Comparison of ENCODE assay signal across 9 cellular contexts in the genomic region with DNA sequence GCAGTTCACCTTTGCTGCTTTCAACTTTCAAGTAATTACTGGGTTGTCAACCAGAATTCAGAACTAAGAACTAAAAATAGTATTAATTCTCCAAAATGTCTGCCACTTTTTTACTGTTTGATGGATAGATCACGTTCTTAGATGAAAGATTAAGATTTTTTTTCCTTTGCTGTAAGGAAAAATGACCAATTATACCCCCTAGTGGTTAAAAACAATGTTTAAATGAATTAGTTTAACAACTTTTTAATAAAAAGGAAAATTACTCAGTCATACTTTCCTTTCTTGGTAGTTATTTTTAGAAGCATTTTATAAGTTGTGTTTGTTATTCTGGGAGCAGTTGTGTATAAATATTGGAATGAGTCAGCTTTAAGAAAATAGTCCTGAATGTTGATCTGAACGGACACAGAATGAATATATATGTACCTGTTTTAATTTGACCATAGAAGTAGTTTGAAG. TPM values are rescaled to one million over a fixed set of nuclear protein-coding genes. Genes with fewer than 3 reads are reported as not detected.
A peak's percentile ranks its signal among the peaks of the same experiment; 100 is the strongest.
DNase-seq lines count a peak whose midpoint lies in the region; ATAC-seq, FAIRE-seq and TF ChIP-seq lines count a peak whose summit lies in the region.
"Had no signal": no experiment of that assay in that cellular context is flagged by ENCODE, and none has a peak within 500 bp of the region (broad histone marks: within the 10 kb centered on the region; RNA-seq: fewer than 3 reads in every experiment).

No MANE protein-coding gene starts in this region.

- peak overlapping the region in 6 of 7 donors; percentile 7 to 90 (median 86) for H3K27ac Mint-ChIP-seq in CD14-positive monocyte
- H3K27ac Mint-ChIP-seq in naive thymus-derived CD4-positive, alpha-beta T cell = peak overlapping the region in 2 of 9 donors; percentile 0 to 21

- intact Hi-C loops in CD14-positive monocyte (cut with micrococcal nuclease) = loop anchor here in 1 of 2 donors (5.0 to 10.0 kb wide), 2 partner anchors 64 to 99 kb away; a partner anchor contains a TSS
- intact Hi-C loops in GM12878 (cut with micrococcal nuclease; ENCODE audit: unreplicated experiment) = loop anchor here (2.0 to 10.0 kb wide), 3 partner anchors 37 to 201 kb away; a partner anchor contains a TSS
- intact Hi-C loops in naive thymus-derived CD4-positive, alpha-beta T cell (cut with micrococcal nuclease) = loop anchor here (1.0 to 10.0 kb wide), 3 partner anchors 64 to 237 kb away; no protein-coding TSS in a partner anchor

- no peak for DNase-seq in CD14-positive monocyte (ENCODE audit: low spot score)
- no peak for DNase-seq in GM12878 (ENCODE audit: low read depth, low spot score)
- peak in 5 of 9 donors; percentile 16 to 51 (median 41) for DNase-seq in naive thymus-derived CD4-positive, alpha-beta T cell
- no peak for DNase-seq in T-helper 9 cell
- DNase-seq in activated effector memory CD4-positive, alpha-beta T cell treated with anti-CD3 and anti-CD28 coated beads, Interleukin-2, amount 50 U/mL, for 16 hours = no peak
- no peak for DNase-seq in stimulated activated naive CD4-positive, alpha-beta T cell treated with Interleukin-2 at 50 U/mL for 16 hours (lab: John Stamatoyannopoulos, UW)

- CTCF ChIA-PET in GM12878 (lab: Yijun Ruan, JAX) = interaction anchor here (0.6 to 7.6 kb wide), 37 partner anchors 9 to 1086 kb away, joined by 3 to 97 read pairs (median 4); a partner anchor contains a TSS
- CTCF ChIA-PET in naive thymus-derived CD4-positive, alpha-beta T cell (lab: Charles Lee) = interaction anchor here (0.7 to 2.3 kb wide), 10 partner anchors 9 to 236 kb away, joined by 3 to 18 read pairs (median 4); no protein-coding TSS in a partner anchor

- in situ Hi-C loops in GM12878 (cut with MboI) = no loop called here

- 0% methylated on average over 2 of the region's 2 CpGs for WGBS in GM12878 (ENCODE audit: insufficient coverage, insufficient replicate concordance, low lambda C conversion rate, missing lambda C conversion rate)

- H3K36me3 ChIP-seq in KMS-11 (ENCODE audit: insufficient read depth) (no peaks in the 10 kb centered on the region), GM12878 (ENCODE audit: control insufficient read depth in 2 of 2, insufficient read depth in 2 of 2, low read length in 1 of 2) (peaks cover 6 to 15% of the 10 kb centered on the region in 2 experiments)
- H3K36me3 ChIP-seq in naive thymus-derived CD4-positive, alpha-beta T cell (ENCODE audit: control insufficient read depth in 2 of 3, insufficient read depth in 3 of 3, low read length in 3 of 3) = peaks cover 0 to 21% (median 4%) of the 10 kb centered on the region in 3 experiments

- H4K20me1 ChIP-seq in KMS-11 (ENCODE audit: insufficient read depth) (no peaks in the 10 kb centered on the region), GM12878 (ENCODE audit: control insufficient read depth, insufficient read depth) (no peaks in the 10 kb centered on the region)

- no peak overlapping the region for H3K4me2 ChIP-seq in KMS-11
- H3K4me2 ChIP-seq in GM12878 (ENCODE audit: control insufficient read depth, insufficient read depth) = peak overlapping the region; percentile 84

- H3K36me3 Mint-ChIP-seq in CD14-positive monocyte = peaks cover 17 to 19% of the 10 kb centered on the region in 2 donors
- peaks cover 7 to 45% (median 32%) of the 10 kb centered on the region in 5 donors for H3K36me3 Mint-ChIP-seq in naive thymus-derived CD4-positive, alpha-beta T cell

- H3K4me3 ChIP-seq in KMS-11 (IDR thresholded peaks at IDR 0.05; ENCODE audit: insufficient read depth, low read depth, low read length) (no peak overlapping the region), GM12878 (peak overlapping the region; percentile 93)
- H3K4me3 ChIP-seq in naive thymus-derived CD4-positive, alpha-beta T cell (ENCODE audit: low read length) = no peak overlapping the region
- H3K4me3 ChIP-seq: skin epidermis had no signal

- ATAC-seq in GM12878 (no peak; the same call in 2 of the 3 replicates), GM18502 (IDR thresholded peaks at IDR 0.05; ENCODE audit: poor library complexity, unreplicated experiment) (no peak)
- no peak for ATAC-seq in naive thymus-derived CD4-positive, alpha-beta T cell

- TF ChIP-seq EP300 in GM12878 (IDR thresholded peaks at IDR 0.05; ENCODE audit: borderline replicate concordance in 1 of 2, control insufficient read depth in 1 of 2, low read depth in 2 of 2, low read length in 2 of 2) = no peak

- POLR2A ChIA-PET in GM12878 (lab: Charles Lee) = interaction anchor here (0.8 to 2.0 kb wide), 4 partner anchors 9 to 84 kb away, joined by 3 to 5 read pairs (median 4); no protein-coding TSS in a partner anchor
- POLR2A ChIA-PET in naive thymus-derived CD4-positive, alpha-beta T cell (lab: Charles Lee) = interaction anchor here (1.3 kb wide), 2 partner anchors 9 to 10 kb away, joined by 3 read pairs; no protein-coding TSS in a partner anchor

- no peak overlapping the region for H3K27ac ChIP-seq in KMS-11
- peak overlapping the region; percentile 34 for H3K27ac ChIP-seq in GM12878 (ENCODE audit: control insufficient read depth, insufficient read depth)
- no peak overlapping the region for H3K27ac ChIP-seq in naive thymus-derived CD4-positive, alpha-beta T cell (ENCODE audit: low read depth, low read length)

- no peak for TF ChIP-seq POLR2A in GM12878 (IDR thresholded peaks at IDR 0.05; ENCODE audit: low read depth, low read length)

- RAD21 ChIA-PET in GM12878 (lab: Charles Lee; ENCODE audit: unreplicated experiment) = interaction anchor here (0.6 to 5.7 kb wide), 16 partner anchors 10 to 329 kb away, joined by 3 to 44 read pairs (median 4); no protein-coding TSS in a partner anchor

- no TSS peak for BruUV-seq in GM12878 (replicated peaks; lab: Mats Ljungman, UMichigan)

- H3K79me2 ChIP-seq in KMS-11 (ENCODE audit: insufficient read depth, low read depth) (peaks cover 74% of the 10 kb centered on the region), GM12878 (ENCODE audit: control insufficient read depth, insufficient read depth, low read length) (peaks cover 98% of the 10 kb centered on the region)

- H3K27me3 Mint-ChIP-seq in CD14-positive monocyte (ENCODE audit: low read depth in 3 of 3) = peaks cover 0 to 1% (median 0%) of the 10 kb centered on the region in 3 donors
- H3K27me3 Mint-ChIP-seq in naive thymus-derived CD4-positive, alpha-beta T cell = peaks cover 0 to 4% (median 0%) of the 10 kb centered on the region in 5 donors

- TF ChIP-seq CTCF in CD14-positive monocyte (IDR thresholded peaks at IDR 0.05) (peak; percentile 75), KMS-11 (conservative IDR thresholded peaks at IDR 0.05; ENCODE audit: low read depth, low read length) (peak; percentile 45), GM12878 (IDR thresholded peaks at IDR 0.05 in 2 of 3, conservative IDR thresholded peaks at IDR 0.05 in 1 of 3; ENCODE audit: control insufficient read depth in 2 of 3, extremely low read depth in 1 of 3, insufficient read depth in 1 of 3, low read depth in 3 of 3, low read length in 3 of 3) (peak; percentile 16 to 35 (median 30); a peak in 3 of 6 replicates)

- peaks cover 21% of the 10 kb centered on the region for H3K4me1 ChIP-seq in KMS-11 (ENCODE audit: low read depth, poor library complexity, severe bottlenecking)
- peaks cover 12% of the 10 kb centered on the region for H3K4me1 ChIP-seq in GM12878 (ENCODE audit: control insufficient read depth, insufficient read depth, low read length)
- H3K4me1 ChIP-seq in naive thymus-derived CD4-positive, alpha-beta T cell (ENCODE audit: control insufficient read depth in 2 of 2, insufficient read depth in 2 of 2, low read length in 2 of 2) = peaks cover 40 to 45% of the 10 kb centered on the region in 2 donors

- H3K4me1 Mint-ChIP-seq in CD14-positive monocyte = peaks cover 70% of the 10 kb centered on the region
- peaks cover 58 to 89% (median 82%) of the 10 kb centered on the region in 7 donors for H3K4me1 Mint-ChIP-seq in naive thymus-derived CD4-positive, alpha-beta T cell

- peaks cover 0 to 2% (median 0%) of the 10 kb centered on the region in 7 donors for H3K9me3 Mint-ChIP-seq in CD14-positive monocyte
- H3K9me3 Mint-ChIP-seq in naive thymus-derived CD4-positive, alpha-beta T cell = peaks cover 0 to 26% (median 3%) of the 10 kb centered on the region in 11 donors

- TF ChIP-seq RAD21 in GM12878 (IDR thresholded peaks at IDR 0.05; ENCODE audit: insufficient read depth, low read depth, low read length) = no peak

- H3K27me3 ChIP-seq in KMS-11 (ENCODE audit: insufficient read depth, low read depth) (no peaks in the 10 kb centered on the region), GM12878 (replicated peaks in 1 of 2; ENCODE audit: control insufficient read depth in 2 of 2, insufficient read depth in 2 of 2, low read length in 1 of 2) (no peaks in the 10 kb centered on the region)
- no peaks in the 10 kb centered on the region for H3K27me3 ChIP-seq in naive thymus-derived CD4-positive, alpha-beta T cell (ENCODE audit: control insufficient read depth in 2 of 2, insufficient read depth in 2 of 2, low read length in 2 of 2)

- peak overlapping the region in 1 of 2 donors; percentile 81 for H3K4me3 Mint-ChIP-seq in CD14-positive monocyte
- peak overlapping the region in 9 of 10 donors; percentile 20 to 66 (median 46) for H3K4me3 Mint-ChIP-seq in naive thymus-derived CD4-positive, alpha-beta T cell

- no peak overlapping the region for H3K9ac ChIP-seq in KMS-11
- peak overlapping the region; percentile 24; the same call in 1 of the 2 replicates for H3K9ac ChIP-seq in GM12878 (ENCODE audit: control insufficient read depth, insufficient read depth, low read length)

- peaks cover 13% of the 10 kb centered on the region for H3K9me3 ChIP-seq in GM12878 (replicated peaks; ENCODE audit: control insufficient read depth, insufficient read depth, low read length)
- peaks cover 0 to 13% (median 6%) of the 10 kb centered on the region in 3 experiments for H3K9me3 ChIP-seq in naive thymus-derived CD4-positive, alpha-beta T cell (ENCODE audit: control insufficient read depth in 2 of 3, low read length in 3 of 3)

- SMC1A ChIA-PET in GM12878 (lab: Charles Lee; ENCODE audit: uncharacterized antibody, unreplicated experiment) = interaction anchor here (0.8 to 8.4 kb wide), 19 partner anchors 10 to 236 kb away, joined by 3 to 94 read pairs (median 6); no protein-coding TSS in a partner anchor

- no peak for FAIRE-seq in GM12878 (lab: Jason Lieb, UNC)

- H2AFZ ChIP-seq in KMS-11 (ENCODE audit: low read depth) (no peak overlapping the region), GM12878 (ENCODE audit: control insufficient read depth, low read depth, low read length) (no peak overlapping the region)

RNA-seq across cellular contexts. Expression of a gene that starts 4.6 kb away (rescaled TPM):
- 100 to 1,000 TPM; 218 to 255 TPM for polyA plus RNA-seq in CD14-positive monocyte
- total RNA-seq in GM12878 (2013; cell fraction: nucleolus; rRNA removed) = 49.7 and 55.0 TPM in 2 replicates
- 89.3 and 113 TPM in 2 replicates for total RNA-seq in GM12878 (2014; rRNA removed)
- total RNA-seq in GM12878 (2014; rRNA removed; fragmentation: Illumina TruSeq; extraction: Trizol) = 96.5 and 99.3 TPM in 2 replicates
- total RNA-seq in GM12878 (2021) = 75.0 and 77.2 TPM in 2 replicates
- polyA plus RNA-seq in GM12878 (2011; ENCODE audit: low read depth) = 29.1 TPM
- polyA plus RNA-seq in GM12878 (2011; rRNA removed) = 75.1 and 98.9 TPM in 2 replicates
- polyA plus RNA-seq in GM12878 (2011; cell fraction: cytosol; rRNA removed) = 28.8 and 35.5 TPM in 2 replicates
- polyA plus RNA-seq in GM12878 (2011; cell fraction: nucleus; rRNA removed) = 32.7 and 35.4 TPM in 2 replicates
- polyA plus RNA-seq in GM12878 (2012) = 41.6 and 48.4 TPM in 2 replicates
- polyA plus RNA-seq in GM12878 (2014; fragmentation: Illumina TruSeq; extraction: Trizol) = 81.2 and 95.6 TPM in 2 replicates
- polyA plus RNA-seq in GM12878 (2014; fragmentation: Nextera tagmentation; extraction: Ambion mirVana) = 10 to 100 TPM; 34.6 to 42.5 TPM
- polyA plus RNA-seq in GM12878 (2014; rRNA removed) = 51.8 and 62.9 TPM in 2 replicates
- polyA plus RNA-seq in GM12878 (2016; fragmentation: Nextera tagmentation; extraction: Ambion mirVana) = 100 to 1,000 TPM; 122 to 128 TPM
- polyA minus RNA-seq in GM12878 (2011; rRNA and poly(A)+ RNA removed) = 51.3 and 62.7 TPM in 2 replicates
- 37.8 and 67.8 TPM in 2 replicates for polyA minus RNA-seq in GM12878 (2011; cell fraction: cytosol; rRNA and poly(A)+ RNA removed)
- 17.5 and 30.4 TPM in 2 replicates for polyA minus RNA-seq in GM12878 (2011; cell fraction: nucleus; rRNA and poly(A)+ RNA removed)
- total RNA-seq in naive thymus-derived CD4-positive, alpha-beta T cell = 10 to 100 TPM; 38.0 to 76.3 (median 53.1) TPM
- polyA plus RNA-seq in naive thymus-derived CD4-positive, alpha-beta T cell = 10 to 100 TPM; 56.5 to 81.9 TPM

Comparison
In these comparisons a context has a peak if more than half of its experiments do, and no peak if none do; other contexts are left out.
1. DNase-seq: peak in naive thymus-derived CD4-positive, alpha-beta T cell (5 of 9); none in CD14-positive monocyte (single experiment), GM12878 (single experiment), T-helper 9 cell (single experiment), activated effector memory CD4-positive, alpha-beta T cell treated with anti-CD3 and anti-CD28 coated beads, Interleukin-2, amount 50 U/mL, for 16 hours (single experiment) and stimulated activated naive CD4-positive, alpha-beta T cell treated with Interleukin-2 at 50 U/mL for 16 hours (single experiment).
2. Peak in every context shown above with its lines, with median percentiles within 50 percentile points of each other: CTCF ChIP-seq.